In genomic region chr3:188052229-188052965, GRCh38 we compare ENCODE assay signal across 10 cellular contexts.
DNase-seq lines count a peak whose midpoint lies in the region; ATAC-seq and TF ChIP-seq lines count a peak whose summit lies in the region.
"Had no signal": no experiment of that assay in that cellular context is flagged by ENCODE, and none has a peak within 500 bp of the region (broad histone marks: within the 10 kb centered on the region; RNA-seq: fewer than 3 reads in every experiment).

No MANE protein-coding gene starts in this region.

- CTCF ChIA-PET in PC-3 (lab: Charles Lee): no interaction called here

- no TSS peak for BruUV-seq in PC-3 (replicated peaks; lab: Mats Ljungman, UMichigan)

- H3K27ac ChIP-seq in body of pancreas: no peak overlapping the region
- H3K27ac ChIP-seq in PC-3 (ENCODE audit: low read length): no peak overlapping the region

- H2AFZ ChIP-seq in PC-3 (ENCODE audit: low read length): no peak overlapping the region

- H3K9me2 ChIP-seq in PC-3 (replicated peaks; ENCODE audit: low read length): no peaks in the 10 kb centered on the region

- H3K9ac ChIP-seq in PC-3 (ENCODE audit: low read length): no peak overlapping the region

- WGBS in body of pancreas, 2 donors: 75 to 79% methylated on average over 15 of the region's 15 CpGs

- no peaks in the 10 kb centered on the region for H3K9me3 ChIP-seq in body of pancreas
- H3K9me3 ChIP-seq in PC-3 (ENCODE audit: low read length): no peaks in the 10 kb centered on the region

- H3K4me2 ChIP-seq in PC-3 (ENCODE audit: low read length): no peak overlapping the region

- H3K4me1 ChIP-seq in body of pancreas (peaks cover 49% of the 10 kb centered on the region), PC-3 (ENCODE audit: insufficient read depth, low read length) (peaks cover 15% of the 10 kb centered on the region)

- peak; percentile 73 for ATAC-seq in body of pancreas
- ATAC-seq in GM19455 (IDR thresholded peaks at IDR 0.05; ENCODE audit: unreplicated experiment): no peak
- no peak for ATAC-seq in PC-3
- ATAC-seq: activated T-helper 17 cell treated with anti-CD3 and anti-CD28 coated beads, Interleukin-2, amount 50 U/mL, for 72 hours had no signal

- no peaks in the 10 kb centered on the region for H3K79me2 ChIP-seq in PC-3 (ENCODE audit: low read length)

- DNase-seq in H7: peak; percentile 53
- DNase-seq in body of pancreas: peak; percentile 45 to 57 (median 56)
- DNase-seq in iPS DF 19.7 (ENCODE audit: low read depth, low spot score): peak; percentile 57
- DNase-seq in putamen (ENCODE audit: low spot score): peak; percentile 100
- DNase-seq in GOT3 (lab: John Stamatoyannopoulos, UW): no peak
- no peak for DNase-seq in PC-3
- no peak for DNase-seq in T-helper 9 cell
- DNase-seq: stimulated activated CD4-positive, alpha-beta T cell treated with anti-CD3 and anti-CD28 coated beads, Interleukin-4, amount 100 ng/mL, for 4 hours had no signal

- peak in 4 of 7 experiments; percentile 18 to 38 (median 29) for TF ChIP-seq CTCF in body of pancreas (IDR thresholded peaks at IDR 0.05)
- no peak for TF ChIP-seq CTCF in PC-3 (conservative IDR thresholded peaks at IDR 0.05; ENCODE audit: low read depth, low read length)

- POLR2A ChIA-PET in PC-3 (lab: Charles Lee; ENCODE audit: unreplicated experiment): interaction anchor here (0.6 kb wide), 1 partner anchor 367 kb away, joined by 5 read pairs; no protein-coding TSS in a partner anchor

- no peak for TF ChIP-seq POLR2A in body of pancreas (IDR thresholded peaks at IDR 0.05)

- no peak overlapping the region for H3K4me3 ChIP-seq in H7 (ENCODE audit: insufficient read depth, low read depth, low read length)
- H3K4me3 ChIP-seq in body of pancreas: no peak overlapping the region
- no peak overlapping the region for H3K4me3 ChIP-seq in PC-3 (ENCODE audit: low read length)

- no peaks in the 10 kb centered on the region for H3K27me3 ChIP-seq in H7 (ENCODE audit: control insufficient read depth, insufficient read depth, low read length)
- H3K27me3 ChIP-seq in body of pancreas: no peaks in the 10 kb centered on the region
- no peaks in the 10 kb centered on the region for H3K27me3 ChIP-seq in PC-3 (ENCODE audit: low read length)

- no peaks in the 10 kb centered on the region for H3F3A ChIP-seq in PC-3 (ENCODE audit: low read length, unreplicated experiment)

- intact Hi-C loops in body of pancreas (cut with DNase I) (no loop called here), PC-3 (cut with micrococcal nuclease) (no loop called here)

- H3K36me3 ChIP-seq in H7 (replicated peaks; ENCODE audit: control insufficient read depth, insufficient read depth, low read length) (no peaks in the 10 kb centered on the region), body of pancreas (replicated peaks in 1 of 2; ENCODE audit: insufficient read depth in 1 of 2, low read depth in 2 of 2) (no peaks in the 10 kb centered on the region), PC-3 (ENCODE audit: low read depth, low read length) (no peaks in the 10 kb centered on the region)

- no peaks in the 10 kb centered on the region for H4K20me1 ChIP-seq in PC-3 (ENCODE audit: low read length)

Comparison
In these comparisons a context has a peak if more than half of its experiments do, and no peak if none do; other contexts are left out.
1. DNase-seq: peak in H7 (single experiment), body of pancreas (4 of 4), iPS DF 19.7 (single experiment) and putamen (single experiment); none in GOT3 (single experiment), PC-3 (single experiment) and T-helper 9 cell (single experiment).